Comparison of ENCODE assay signal across 11 cellular contexts in the genomic region with DNA sequence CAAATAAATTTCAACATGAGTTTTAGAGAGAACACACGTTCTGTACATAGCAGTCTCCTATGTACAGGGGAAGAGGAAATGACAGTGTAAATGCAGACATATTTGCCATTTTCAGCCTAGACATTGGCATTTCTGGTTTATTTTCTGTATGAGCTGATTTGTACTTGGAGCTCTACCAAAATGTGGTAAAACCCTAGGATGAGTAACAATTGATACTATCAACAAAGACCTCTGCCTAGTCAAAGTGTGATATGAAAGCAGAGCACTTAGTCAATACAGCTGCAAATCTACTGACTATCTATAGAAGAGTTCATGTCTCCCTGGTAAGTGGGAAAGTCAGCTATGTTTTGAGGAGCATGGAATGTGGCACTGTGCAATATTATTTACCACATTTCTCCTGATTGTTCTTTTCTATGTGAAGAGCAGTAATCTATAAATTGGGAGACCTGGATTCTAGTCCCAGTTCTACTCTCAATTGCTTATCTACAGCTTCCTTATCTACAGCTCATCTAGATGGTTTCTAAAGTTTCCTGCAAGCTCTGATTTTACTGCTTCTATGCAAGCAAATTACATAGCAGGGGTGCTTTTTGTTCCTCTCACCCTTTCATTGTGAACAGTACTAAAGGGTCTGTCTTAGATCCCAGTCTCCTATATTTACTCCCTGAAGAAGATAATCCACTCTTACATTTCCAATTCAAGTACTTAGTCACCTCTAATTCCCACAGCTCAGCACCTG.
DNase-seq lines count a peak whose midpoint lies in the region; ATAC-seq and TF ChIP-seq lines count a peak whose summit lies in the region.
"Had no signal": no experiment of that assay in that cellular context is flagged by ENCODE, and none has a peak within 500 bp of the region (broad histone marks: within the 10 kb centered on the region; RNA-seq: fewer than 3 reads in every experiment).

No MANE protein-coding gene starts in this region.

- no peaks in the 10 kb centered on the region for H3K9me3 Mint-ChIP-seq in T-helper 2 cell treated with Interferon-gamma antibody and Interleukin-4, amounts not matched to agents 5 μg/mL and 100 μg/mL, for 36 hours
- no peaks in the 10 kb centered on the region for H3K9me3 Mint-ChIP-seq in activated naive CD4-positive, alpha-beta T cell treated with anti-CD3 and anti-CD28 coated beads, Interleukin-2, amount 10 ng/mL, durations not matched to agents 7 days and 5 days
- H3K9me3 Mint-ChIP-seq: GM23338 had no signal

- peaks cover 10% of the 10 kb centered on the region for H3K4me1 Mint-ChIP-seq in T-helper 2 cell treated with Interferon-gamma antibody and Interleukin-4, amounts not matched to agents 5 μg/mL and 100 μg/mL, for 36 hours (ENCODE audit: low read depth)
- H3K4me1 Mint-ChIP-seq in activated naive CD4-positive, alpha-beta T cell treated with anti-CD3 and anti-CD28 coated beads, Interleukin-2, amount 10 ng/mL, durations not matched to agents 7 days and 5 days = no peaks in the 10 kb centered on the region
- H3K4me1 Mint-ChIP-seq: GM23338 had no signal

- TF ChIP-seq CTCF in GM12865 (IDR thresholded peaks at IDR 0.05; ENCODE audit: insufficient read depth, low read depth, low read length, missing control alignments) = no peak

- intact Hi-C loops in posterior vena cava (cut with DNase I) = loop anchor here in 1 of 2 donors (5.0 kb wide), 1 partner anchor 1398 kb away; no protein-coding TSS in a partner anchor

- CTCF ChIA-PET in activated naive CD4-positive, alpha-beta T cell treated with anti-CD3 and anti-CD28 coated beads, Interleukin-2, amount 10 ng/mL, durations not matched to agents 7 days and 5 days (lab: Charles Lee) = interaction anchor here (0.9 kb wide), 1 partner anchor 8 kb away, joined by 3 read pairs; no protein-coding TSS in a partner anchor

- H3K4me3 Mint-ChIP-seq in T-helper 2 cell treated with Interferon-gamma antibody and Interleukin-4, amounts not matched to agents 5 μg/mL and 100 μg/mL, for 36 hours = no peak overlapping the region
- no peak overlapping the region for H3K4me3 Mint-ChIP-seq in activated naive CD4-positive, alpha-beta T cell treated with anti-CD3 and anti-CD28 coated beads, Interleukin-2, amount 10 ng/mL, durations not matched to agents 7 days and 5 days
- H3K4me3 Mint-ChIP-seq: GM23338 had no signal

- ATAC-seq in GM19455 (IDR thresholded peaks at IDR 0.05; ENCODE audit: unreplicated experiment) (peak; percentile 77), HG03045 (IDR thresholded peaks at IDR 0.05; ENCODE audit: unreplicated experiment) (peak; percentile 75)
- ATAC-seq: GM23338 had no signal

- H3K36me3 Mint-ChIP-seq in T-helper 2 cell treated with Interferon-gamma antibody and Interleukin-4, amounts not matched to agents 5 μg/mL and 100 μg/mL, for 36 hours (ENCODE audit: low read depth) = no peaks in the 10 kb centered on the region
- no peaks in the 10 kb centered on the region for H3K36me3 Mint-ChIP-seq in activated naive CD4-positive, alpha-beta T cell treated with anti-CD3 and anti-CD28 coated beads, Interleukin-2, amount 10 ng/mL, durations not matched to agents 7 days and 5 days

- H3K27me3 Mint-ChIP-seq in T-helper 2 cell treated with Interferon-gamma antibody and Interleukin-4, amounts not matched to agents 5 μg/mL and 100 μg/mL, for 36 hours (ENCODE audit: low read depth) = peaks cover 39% of the 10 kb centered on the region
- peaks cover 7% of the 10 kb centered on the region for H3K27me3 Mint-ChIP-seq in activated naive CD4-positive, alpha-beta T cell treated with anti-CD3 and anti-CD28 coated beads, Interleukin-2, amount 10 ng/mL, durations not matched to agents 7 days and 5 days

- peak; percentile 40 for DNase-seq in GM12865 (ENCODE audit: low read depth)
- peak; percentile 6 for DNase-seq in T-helper 2 cell treated with Interferon-gamma antibody and Interleukin-4, amounts not matched to agents 5 μg/mL and 100 μg/mL, for 36 hours (ENCODE audit: low spot score)
- no peak for DNase-seq in posterior vena cava (ENCODE audit: low spot score)
- no peak for DNase-seq in activated naive CD4-positive, alpha-beta T cell treated with anti-CD3 and anti-CD28 coated beads, Interleukin-2, amount 10 ng/mL, durations not matched to agents 7 days and 5 days
- no peak for DNase-seq in NOMO-1 treated with dmso at 0.1 percent for 144 hours (lab: John Stamatoyannopoulos, UW; ENCODE audit: unreplicated experiment)
- DNase-seq in midbrain (lab: John Stamatoyannopoulos, UW) = no peak
- DNase-seq: NCI-H1092 treated with DMSO at 0.1 percent for 48 hours had no signal

- no peak overlapping the region for H3K27ac Mint-ChIP-seq in T-helper 2 cell treated with Interferon-gamma antibody and Interleukin-4, amounts not matched to agents 5 μg/mL and 100 μg/mL, for 36 hours
- no peak overlapping the region for H3K27ac Mint-ChIP-seq in activated naive CD4-positive, alpha-beta T cell treated with anti-CD3 and anti-CD28 coated beads, Interleukin-2, amount 10 ng/mL, durations not matched to agents 7 days and 5 days
- H3K27ac Mint-ChIP-seq: GM23338 had no signal

- H3K4me3 ChIP-seq in GM12865 (ENCODE audit: low read depth, low read length) = no peak overlapping the region
- H3K4me3 ChIP-seq: GM23338, suprapubic skin had no signal

Comparison
In these comparisons a context has a peak if more than half of its experiments do, and no peak if none do; other contexts are left out.
1. DNase-seq: peak in GM12865 (single experiment) and T-helper 2 cell treated with Interferon-gamma antibody and Interleukin-4, amounts not matched to agents 5 μg/mL and 100 μg/mL, for 36 hours (single experiment); none in posterior vena cava (single experiment), activated naive CD4-positive, alpha-beta T cell treated with anti-CD3 and anti-CD28 coated beads, Interleukin-2, amount 10 ng/mL, durations not matched to agents 7 days and 5 days (single experiment), NOMO-1 treated with dmso at 0.1 percent for 144 hours (single experiment) and midbrain (single experiment).